Comparison of ENCODE assay signal across 19 cellular contexts in genomic region chr6:87757792-87758191, GRCh38. TPM values are rescaled to one million over a fixed set of nuclear protein-coding genes. Genes with fewer than 3 reads are reported as not detected.
DNase-seq lines count a peak whose midpoint lies in the region; ATAC-seq and TF ChIP-seq lines count a peak whose summit lies in the region.
"Had no signal": no experiment of that assay in that cellular context is flagged by ENCODE, and none has a peak within 500 bp of the region (broad histone marks: within the 10 kb centered on the region; RNA-seq: fewer than 3 reads in every experiment).

No MANE protein-coding gene starts in this region.

- H3K27ac ChIP-seq in DOHH2 (ENCODE audit: low read depth, low read length) = no peak overlapping the region
- H3K27ac ChIP-seq in OCI-LY3 (ENCODE audit: low read length) = peak overlapping the region; percentile 88
- H3K27ac ChIP-seq in epithelial cell of prostate = peak overlapping the region; percentile 59
- no peak overlapping the region for H3K27ac ChIP-seq in CD4-positive, alpha-beta memory T cell (ENCODE audit: low read depth, low read length)

- H4K20me1 ChIP-seq in DOHH2 (ENCODE audit: control insufficient read depth, insufficient read depth, low read depth, low read length) (no peaks in the 10 kb centered on the region), OCI-LY3 (ENCODE audit: insufficient read depth, low read length) (no peaks in the 10 kb centered on the region)

- H3K9me3 Mint-ChIP-seq in stimulated activated naive B cell treated with anti-CD40 and anti-IgM and Interleukin-4, amounts not matched to agents 10 μg/mL and 1 μg/mL and 100 μg/mL, for 72 hours = peaks cover 0 to 6% of the 10 kb centered on the region in 2 donors
- H3K9me3 Mint-ChIP-seq in CD4-positive, alpha-beta memory T cell = peaks cover 0 to 2% (median 0%) of the 10 kb centered on the region in 8 donors
- H3K9me3 Mint-ChIP-seq: CD4-positive, CD25-positive, alpha-beta regulatory T cell had no signal

- H3K36me3 Mint-ChIP-seq in stimulated activated naive B cell treated with anti-CD40 and anti-IgM and Interleukin-4, amounts not matched to agents 10 μg/mL and 1 μg/mL and 100 μg/mL, for 72 hours = peaks cover 4 to 7% of the 10 kb centered on the region in 2 donors
- no peaks in the 10 kb centered on the region for H3K36me3 Mint-ChIP-seq in CD4-positive, alpha-beta memory T cell
- H3K36me3 Mint-ChIP-seq: CD4-positive, CD25-positive, alpha-beta regulatory T cell had no signal

- TF ChIP-seq CTCF in DOHH2 (IDR thresholded peaks at IDR 0.05; ENCODE audit: low read depth, low read length, poor library complexity, severe bottlenecking) = no peak
- TF ChIP-seq CTCF in OCI-LY3 (IDR thresholded peaks at IDR 0.05; ENCODE audit: low read depth, low read length) = no peak

- peaks cover 29 to 64% of the 10 kb centered on the region in 2 donors for H3K4me1 Mint-ChIP-seq in stimulated activated naive B cell treated with anti-CD40 and anti-IgM and Interleukin-4, amounts not matched to agents 10 μg/mL and 1 μg/mL and 100 μg/mL, for 72 hours
- H3K4me1 Mint-ChIP-seq in CD4-positive, alpha-beta memory T cell = peaks cover 5 to 10% (median 8%) of the 10 kb centered on the region in 4 donors

- no peaks in the 10 kb centered on the region for H3K9me2 ChIP-seq in DOHH2 (replicated peaks; ENCODE audit: control insufficient read depth, low read length)

- no peak overlapping the region for H2AFZ ChIP-seq in OCI-LY3 (ENCODE audit: low read depth, low read length)

- H3K27me3 Mint-ChIP-seq in stimulated activated naive B cell treated with anti-CD40 and anti-IgM and Interleukin-4, amounts not matched to agents 10 μg/mL and 1 μg/mL and 100 μg/mL, for 72 hours = no peaks in the 10 kb centered on the region
- H3K27me3 Mint-ChIP-seq in CD4-positive, alpha-beta memory T cell = no peaks in the 10 kb centered on the region
- H3K27me3 Mint-ChIP-seq: CD4-positive, CD25-positive, alpha-beta regulatory T cell; IgD-negative memory B cell had no signal

- H3K36me3 ChIP-seq in DOHH2 (ENCODE audit: control insufficient read depth, low read length) (no peaks in the 10 kb centered on the region), OCI-LY3 (replicated peaks; ENCODE audit: low read depth, low read length) (no peaks in the 10 kb centered on the region)
- H3K36me3 ChIP-seq in CD4-positive, alpha-beta memory T cell (ENCODE audit: insufficient read depth, low read length) = no peaks in the 10 kb centered on the region
- H3K36me3 ChIP-seq: BE2C, HAP-1 had no signal

- peak overlapping the region; percentile 75 for H3K27ac Mint-ChIP-seq in stimulated activated naive B cell treated with anti-CD40 and anti-IgM and Interleukin-4, amounts not matched to agents 10 μg/mL and 1 μg/mL and 100 μg/mL, for 72 hours
- H3K27ac Mint-ChIP-seq in CD4-positive, alpha-beta memory T cell = no peak overlapping the region

- H3K27me3 ChIP-seq in DOHH2 (ENCODE audit: control insufficient read depth, low read length) (no peaks in the 10 kb centered on the region), OCI-LY3 (ENCODE audit: low read depth, low read length) (no peaks in the 10 kb centered on the region)
- no peaks in the 10 kb centered on the region for H3K27me3 ChIP-seq in CD4-positive, alpha-beta memory T cell (ENCODE audit: insufficient read depth, low read length)
- H3K27me3 ChIP-seq: BE2C had no signal

- peak overlapping the region in 1 of 2 donors; percentile 51 for H3K4me3 Mint-ChIP-seq in stimulated activated naive B cell treated with anti-CD40 and anti-IgM and Interleukin-4, amounts not matched to agents 10 μg/mL and 1 μg/mL and 100 μg/mL, for 72 hours
- no peak overlapping the region for H3K4me3 Mint-ChIP-seq in CD4-positive, alpha-beta memory T cell
- H3K4me3 Mint-ChIP-seq: CD4-positive, CD25-positive, alpha-beta regulatory T cell had no signal

- POLR2A ChIA-PET in CD4-positive, alpha-beta memory T cell (lab: Charles Lee; ENCODE audit: partially characterized antibody) = interaction anchor here (1.0 to 1.9 kb wide), 2 partner anchors 15 to 56 kb away, joined by 3 to 12 read pairs; partner anchors contain the start of gene AKIRIN2

- no peak for ATAC-seq in stimulated activated naive B cell treated with anti-CD40 and anti-IgM and Interleukin-4, amounts not matched to agents 10 μg/mL and 1 μg/mL and 100 μg/mL, for 72 hours (replicated peaks)
- ATAC-seq: SK-N-SH treated with all-trans-retinoic acid at 6 μM for 48 hours had no signal

- H3K9ac ChIP-seq in OCI-LY3 (ENCODE audit: low read length) = peak overlapping the region; percentile 57; the same call in 1 of the 2 replicates

- peaks cover 58% of the 10 kb centered on the region for H3K4me1 ChIP-seq in DOHH2 (ENCODE audit: control insufficient read depth, low read length)
- H3K4me1 ChIP-seq in OCI-LY3 (ENCODE audit: low read length) = peaks cover 54% of the 10 kb centered on the region
- H3K4me1 ChIP-seq in CD4-positive, alpha-beta memory T cell (ENCODE audit: insufficient read depth, low read length) = peaks cover 12% of the 10 kb centered on the region
- H3K4me1 ChIP-seq: BE2C had no signal

- peaks cover 12% of the 10 kb centered on the region for H3F3A ChIP-seq in DOHH2 (ENCODE audit: control insufficient read depth, insufficient read depth)

- DNase-seq in epithelial cell of prostate (ENCODE audit: low read depth, low spot score) (no peak), AG08396 (ENCODE audit: low spot score) (no peak)
- DNase-seq in stimulated activated naive B cell treated with anti-CD40 and anti-IgM and Interleukin-4, amounts not matched to agents 10 μg/mL and 1 μg/mL and 100 μg/mL, for 72 hours = no peak
- DNase-seq in activated CD8-positive, alpha-beta memory T cell treated with anti-CD3 and anti-CD28 coated beads for 24 hours = no peak
- no peak for DNase-seq in CD4-positive, alpha-beta memory T cell
- DNase-seq: BE2C; CD4-positive, CD25-positive, alpha-beta regulatory T cell; GOT3; NCI-H1048; NCI-H1417; NCI-H1694; NCI-H2029 treated with DMSO at 0.1 percent for 48 hours; NCI-H446 treated with DMSO at 0.1 percent for 48 hours; NCI-H82 had no signal

- H3K9me3 ChIP-seq in DOHH2 (ENCODE audit: control insufficient read depth, insufficient read depth, low read length) (no peaks in the 10 kb centered on the region), OCI-LY3 (ENCODE audit: insufficient read depth, low read length) (no peaks in the 10 kb centered on the region)
- H3K9me3 ChIP-seq in CD4-positive, alpha-beta memory T cell (ENCODE audit: control insufficient read depth in 1 of 2, low read length in 2 of 2) = no peaks in the 10 kb centered on the region
- H3K9me3 ChIP-seq: BE2C, HAP-1 had no signal

- H3K79me2 ChIP-seq in DOHH2 (ENCODE audit: control insufficient read depth, low read length) (no peaks in the 10 kb centered on the region), OCI-LY3 (ENCODE audit: low read length) (no peaks in the 10 kb centered on the region)

- intact Hi-C loops in CD4-positive, alpha-beta memory T cell (cut with micrococcal nuclease) = no loop called here

- peak overlapping the region; percentile 53; the same call in 1 of the 2 replicates for H3K4me2 ChIP-seq in DOHH2 (ENCODE audit: low read length)
- H3K4me2 ChIP-seq in OCI-LY3 (ENCODE audit: low read length) = peak overlapping the region; percentile 61; the same call in 1 of the 2 replicates

- H3K4me3 ChIP-seq in DOHH2 (ENCODE audit: low read length) (no peak overlapping the region), OCI-LY3 (ENCODE audit: low read length) (no peak overlapping the region)
- H3K4me3 ChIP-seq in CD4-positive, alpha-beta memory T cell (ENCODE audit: low read length in 2 of 2) = no peak overlapping the region
- H3K4me3 ChIP-seq: HAP-1 had no signal

- CTCF ChIA-PET in CD4-positive, alpha-beta memory T cell (lab: Charles Lee; ENCODE audit: partially characterized antibody) = no interaction called here

RNA-seq across cellular contexts. Expression of gene AKIRIN2, which starts 55.8 kb away (rescaled TPM):
- 10 to 100 TPM; 68.6 to 69.8 TPM for total RNA-seq in CD4-positive, alpha-beta memory T cell
- 10 to 100 TPM; 49.3 to 51.7 TPM for polyA plus RNA-seq in CD4-positive, alpha-beta memory T cell

Comparison
In these comparisons a context has a peak if more than half of its experiments do, and no peak if none do; other contexts are left out.
1. H3K27ac ChIP-seq: peak in OCI-LY3 (single experiment) and epithelial cell of prostate (single experiment); none in DOHH2 (single experiment) and CD4-positive, alpha-beta memory T cell (single experiment).